ENCODE assay signal across 10 cellular contexts in genomic region chr11:6602096-6602940, GRCh38. TPM values are rescaled to one million over a fixed set of nuclear protein-coding genes. Genes with fewer than 3 reads are reported as not detected.
DNase-seq lines count a peak whose midpoint lies in the region; ATAC-seq and TF ChIP-seq lines count a peak whose summit lies in the region.
"Had no signal": no experiment of that assay in that cellular context is flagged by ENCODE, and none has a peak within 500 bp of the region (broad histone marks: within the 10 kb centered on the region; RNA-seq: fewer than 3 reads in every experiment).

No MANE protein-coding gene starts in this region.

- H3K4me3 ChIP-seq in GM12864 (ENCODE audit: low read depth, low read length) (peak overlapping the region; percentile 64), Peyer's patch (peak overlapping the region; percentile 77 to 87 (median 84)), foreskin fibroblast (ENCODE audit: low read depth in 1 of 2, low read length in 2 of 2) (peak overlapping the region; percentile 86 to 97), sigmoid colon (peak overlapping the region; percentile 76 to 95 (median 84))

- no peak for DNase-seq in GM12864 (ENCODE audit: low read depth)
- no peak for DNase-seq in Peyer's patch
- DNase-seq in foreskin fibroblast = no peak
- peak; percentile 51 for DNase-seq in sigmoid colon
- no peak for DNase-seq in stimulated activated CD4-positive, alpha-beta T cell treated with anti-CD3 and anti-CD28 coated beads, Interleukin-1b, Interleukin-23, amount 100 ng/mL, for 48 hours
- no peak for DNase-seq in NCI-H2196 (lab: John Stamatoyannopoulos, UW; ENCODE audit: unreplicated experiment)
- DNase-seq: NCI-H774; stimulated activated CD4-positive, alpha-beta T cell treated with anti-CD3 and anti-CD28 coated beads, Interleukin-4, amount 100 ng/mL, for 24 hours had no signal

- H3K4me1 ChIP-seq in Peyer's patch = peaks cover 0 to 47% (median 19%) of the 10 kb centered on the region in 4 donors
- H3K4me1 ChIP-seq in sigmoid colon = peaks cover 0 to 81% (median 62%) of the 10 kb centered on the region in 4 donors

- intact Hi-C loops in sigmoid colon (cut with DNase I) = loop anchor here (5.0 kb wide), 2 partner anchors 80 to 120 kb away; partner anchors contain the start of genes ARFIP2, MRPL17 and TIMM10B

- no peak for TF ChIP-seq EP300 in sigmoid colon (IDR thresholded peaks at IDR 0.05)

- 44 to 58% methylated on average over 7 of the region's 7 CpGs for WGBS in sigmoid colon, 2 donors

- H3K27me3 ChIP-seq in Peyer's patch (no peaks in the 10 kb centered on the region), sigmoid colon (no peaks in the 10 kb centered on the region)

- TF ChIP-seq CTCF in GM12864 (IDR thresholded peaks at IDR 0.05; ENCODE audit: low read depth, low read length, missing control alignments) = no peak
- TF ChIP-seq CTCF in Peyer's patch (IDR thresholded peaks at IDR 0.05) = no peak
- no peak for TF ChIP-seq CTCF in foreskin fibroblast (IDR thresholded peaks at IDR 0.05; ENCODE audit: low read depth, low read length)
- TF ChIP-seq CTCF in sigmoid colon (IDR thresholded peaks at IDR 0.05) = no peak

- H3K36me3 ChIP-seq in Peyer's patch (peaks cover 0 to 41% (median 0%) of the 10 kb centered on the region in 3 donors), sigmoid colon (peaks cover 17 to 39% (median 26%) of the 10 kb centered on the region in 4 donors)

- TF ChIP-seq POLR2A in Peyer's patch (IDR thresholded peaks at IDR 0.05) = no peak
- no peak for TF ChIP-seq POLR2A in sigmoid colon (IDR thresholded peaks at IDR 0.05)

- H3K9me3 ChIP-seq in Peyer's patch (no peaks in the 10 kb centered on the region), sigmoid colon (no peaks in the 10 kb centered on the region)

- peak overlapping the region in 3 of 4 donors; percentile 91 to 94 (median 91) for H3K27ac ChIP-seq in Peyer's patch
- H3K27ac ChIP-seq in sigmoid colon = peak overlapping the region; percentile 98 to 99 (median 98)

- no peak for ATAC-seq in HG02759 (IDR thresholded peaks at IDR 0.05; ENCODE audit: unreplicated experiment)
- no peak for ATAC-seq in GM21528 (IDR thresholded peaks at IDR 0.05; ENCODE audit: low FRiP score, unreplicated experiment)

RNA-seq across cellular contexts. Expression of gene RRP8, which starts 1.1 kb away (rescaled TPM):
- 10 to 100 TPM; 11.4 to 28.9 (median 17.5) TPM for total RNA-seq in Peyer's patch
- 10 to 100 TPM; 20.7 to 23.2 (median 21.7) TPM for total RNA-seq in sigmoid colon
- 10 to 100 TPM; 10.2 to 15.8 (median 12.3) TPM for polyA plus RNA-seq in sigmoid colon

RNA-seq across cellular contexts. Expression of gene ILK, which starts 1.3 kb away (rescaled TPM):
- total RNA-seq in Peyer's patch (100 to 1,000 TPM in 2 of 4 donors, 10 to 100 TPM in 2; 81.1 to 121 (median 97.3) TPM), sigmoid colon (100 to 1,000 TPM; 450 to 607 (median 548) TPM)
- polyA plus RNA-seq in sigmoid colon = 100 to 1,000 TPM in 2 of 3 donors, 10 to 100 TPM in 1; 93.7 to 117 (median 100) TPM

RNA-seq across cellular contexts. Expression of gene TAF10, which starts 9.7 kb away (rescaled TPM):
- 10 to 100 TPM; 55.9 to 90.8 (median 74.5) TPM for total RNA-seq in Peyer's patch
- 10 to 100 TPM; 33.2 to 60.0 (median 49.0) TPM for total RNA-seq in sigmoid colon
- polyA plus RNA-seq in sigmoid colon = 100 to 1,000 TPM in 2 of 3 donors, 10 to 100 TPM in 1; 67.6 to 148 (median 129) TPM

RNA-seq across cellular contexts. Expression of gene TPP1, which starts 16.9 kb away (rescaled TPM):
- 100 to 1,000 TPM in 3 of 4 donors, 10 to 100 TPM in 1; 79.2 to 232 (median 134) TPM for total RNA-seq in Peyer's patch
- 10 to 100 TPM; 39.8 to 58.8 (median 45.9) TPM for total RNA-seq in sigmoid colon
- 10 to 100 TPM; 13.2 to 60.3 (median 55.5) TPM for polyA plus RNA-seq in sigmoid colon

RNA-seq across cellular contexts. Expression of gene DCHS1, which starts 53.3 kb away (rescaled TPM):
- total RNA-seq in Peyer's patch (10 to 100 TPM in 2 of 4 donors, 1 to 10 TPM in 2; 2.8 to 12.4 (median 9.7) TPM), sigmoid colon (10 to 100 TPM; 21.7 to 57.1 (median 32.2) TPM)
- polyA plus RNA-seq in sigmoid colon = 1 to 10 TPM in 1 of 3 donors, under 1 TPM in 2; under 0.01 to 6.3 (median 0.46) TPM
